8 cellular contexts compared by ENCODE assay signal in genomic region chr14:87745507-87746118, GRCh38.
A peak's percentile ranks its signal among the peaks of the same experiment; 100 is the strongest.
DNase-seq lines count a peak whose midpoint lies in the region; ATAC-seq and TF ChIP-seq lines count a peak whose summit lies in the region.

No MANE protein-coding gene starts in this region.

- no peak overlapping the region for H3K27ac Mint-ChIP-seq in MCF 10A (ENCODE audit: low read depth, unreplicated experiment)
- no peak overlapping the region for H3K27ac Mint-ChIP-seq in activated CD8-positive, alpha-beta T cell treated with anti-CD3 and anti-CD28 coated beads, Interleukin-2, amount 10 ng/mL, durations not matched to agents 7 days and 5 days
- no peak overlapping the region for H3K27ac Mint-ChIP-seq in stimulated activated effector memory CD8-positive, alpha-beta T cell treated with anti-CD3 and anti-CD28 coated beads, Interleukin-12 subunit alpha, Interleukin-12 subunit beta, amount 100 ng/mL, for 72 hours

- peaks cover 0 to 3% of the 10 kb centered on the region in 2 donors for H3K9me3 ChIP-seq in breast epithelium

- no peaks in the 10 kb centered on the region for H3K4me1 Mint-ChIP-seq in MCF 10A (ENCODE audit: insufficient read depth, unreplicated experiment)
- H3K4me1 Mint-ChIP-seq in activated CD8-positive, alpha-beta T cell treated with anti-CD3 and anti-CD28 coated beads, Interleukin-2, amount 10 ng/mL, durations not matched to agents 7 days and 5 days (ENCODE audit: low read depth) = no peaks in the 10 kb centered on the region
- no peaks in the 10 kb centered on the region for H3K4me1 Mint-ChIP-seq in stimulated activated effector memory CD8-positive, alpha-beta T cell treated with anti-CD3 and anti-CD28 coated beads, Interleukin-12 subunit alpha, Interleukin-12 subunit beta, amount 100 ng/mL, for 72 hours

- H3K4me3 ChIP-seq in breast epithelium = no peak overlapping the region

- H3K9me3 Mint-ChIP-seq in MCF 10A (ENCODE audit: unreplicated experiment) = peaks cover 8% of the 10 kb centered on the region
- no peaks in the 10 kb centered on the region for H3K9me3 Mint-ChIP-seq in activated CD8-positive, alpha-beta T cell treated with anti-CD3 and anti-CD28 coated beads, Interleukin-2, amount 10 ng/mL, durations not matched to agents 7 days and 5 days (ENCODE audit: insufficient read depth)
- peaks cover 2% of the 10 kb centered on the region for H3K9me3 Mint-ChIP-seq in stimulated activated effector memory CD8-positive, alpha-beta T cell treated with anti-CD3 and anti-CD28 coated beads, Interleukin-12 subunit alpha, Interleukin-12 subunit beta, amount 100 ng/mL, for 72 hours

- no TSS peak for BruUV-seq in MCF 10A (replicated peaks; lab: Mats Ljungman, UMichigan)

- intact Hi-C loops in MCF 10A (cut with micrococcal nuclease) = loop anchor here (1.0 kb wide), 1 partner anchor 151 kb away; no protein-coding TSS in a partner anchor
- intact Hi-C loops in breast epithelium (cut with DNase I; ENCODE audit: low total_unique reads) = no loop called here

- TF ChIP-seq CTCF in MCF 10A (IDR thresholded peaks at IDR 0.05; ENCODE audit: unreplicated experiment) (peak; percentile 61), breast epithelium (IDR thresholded peaks at IDR 0.05) (peak in 1 of 3 donors; percentile 15)

- no peaks in the 10 kb centered on the region for H3K27me3 ChIP-seq in breast epithelium

- no peaks in the 10 kb centered on the region for H3K27me3 Mint-ChIP-seq in MCF 10A (ENCODE audit: insufficient read depth, unreplicated experiment)
- no peaks in the 10 kb centered on the region for H3K27me3 Mint-ChIP-seq in activated CD8-positive, alpha-beta T cell treated with anti-CD3 and anti-CD28 coated beads, Interleukin-2, amount 10 ng/mL, durations not matched to agents 7 days and 5 days (ENCODE audit: low read depth)

- H3K4me1 ChIP-seq in breast epithelium = no peaks in the 10 kb centered on the region

- POLR2A ChIA-PET in MCF 10A (lab: Yijun Ruan, JAX) = interaction anchor here (1.1 to 1.2 kb wide), 3 partner anchors 60 to 154 kb away, joined by 3 to 4 read pairs (median 3); no protein-coding TSS in a partner anchor
- POLR2A ChIA-PET in activated CD8-positive, alpha-beta T cell treated with anti-CD3 and anti-CD28 coated beads, Interleukin-2, amount 10 ng/mL, durations not matched to agents 7 days and 5 days (lab: Charles Lee) = no interaction called here

- no peak for TF ChIP-seq POLR2A in breast epithelium (IDR thresholded peaks at IDR 0.05)

- peak; percentile 78 for ATAC-seq in GM21526 (IDR thresholded peaks at IDR 0.05; ENCODE audit: low FRiP score, unreplicated experiment)
- ATAC-seq in activated CD8-positive, alpha-beta T cell treated with anti-CD3 and anti-CD28 coated beads, Interleukin-2, amount 10 ng/mL, durations not matched to agents 7 days and 5 days = no peak
- ATAC-seq in stimulated activated effector memory CD8-positive, alpha-beta T cell treated with anti-CD3 and anti-CD28 coated beads, Interleukin-12 subunit alpha, Interleukin-12 subunit beta, amount 100 ng/mL, for 72 hours = no peak

- H3K36me3 Mint-ChIP-seq in MCF 10A (ENCODE audit: insufficient read depth, unreplicated experiment) = no peaks in the 10 kb centered on the region
- no peaks in the 10 kb centered on the region for H3K36me3 Mint-ChIP-seq in activated CD8-positive, alpha-beta T cell treated with anti-CD3 and anti-CD28 coated beads, Interleukin-2, amount 10 ng/mL, durations not matched to agents 7 days and 5 days (ENCODE audit: low read depth)
- H3K36me3 Mint-ChIP-seq in stimulated activated effector memory CD8-positive, alpha-beta T cell treated with anti-CD3 and anti-CD28 coated beads, Interleukin-12 subunit alpha, Interleukin-12 subunit beta, amount 100 ng/mL, for 72 hours = no peaks in the 10 kb centered on the region

- H3K4me3 Mint-ChIP-seq in MCF 10A (ENCODE audit: unreplicated experiment) = no peak overlapping the region
- no peak overlapping the region for H3K4me3 Mint-ChIP-seq in activated CD8-positive, alpha-beta T cell treated with anti-CD3 and anti-CD28 coated beads, Interleukin-2, amount 10 ng/mL, durations not matched to agents 7 days and 5 days
- no peak overlapping the region for H3K4me3 Mint-ChIP-seq in stimulated activated effector memory CD8-positive, alpha-beta T cell treated with anti-CD3 and anti-CD28 coated beads, Interleukin-12 subunit alpha, Interleukin-12 subunit beta, amount 100 ng/mL, for 72 hours

- CTCF ChIA-PET in MCF 10A (lab: Yijun Ruan, JAX) = interaction anchor here (0.6 to 4.8 kb wide), 36 partner anchors 8 to 1933 kb away, joined by 3 to 105 read pairs (median 4); no protein-coding TSS in a partner anchor
- CTCF ChIA-PET in activated CD8-positive, alpha-beta T cell treated with anti-CD3 and anti-CD28 coated beads, Interleukin-2, amount 10 ng/mL, durations not matched to agents 7 days and 5 days (lab: Charles Lee) = interaction anchor here (0.7 to 3.0 kb wide), 8 partner anchors 9 to 151 kb away, joined by 3 to 20 read pairs (median 4); no protein-coding TSS in a partner anchor

- H3K36me3 ChIP-seq in breast epithelium = no peaks in the 10 kb centered on the region

- DNase-seq in MCF 10A (ENCODE audit: unreplicated experiment) (peak; percentile 66), breast epithelium (ENCODE audit: low spot score in 2 of 2) (no peak), Kasumi-1 (lab: John Stamatoyannopoulos, UW) (peak; percentile 40 to 47), kidney tubule cell (ENCODE audit: low spot score) (peak; percentile 43), GM19240 (ENCODE audit: insufficient read length, low spot score) (no peak)
- DNase-seq in activated CD8-positive, alpha-beta T cell treated with anti-CD3 and anti-CD28 coated beads, Interleukin-2, amount 10 ng/mL, durations not matched to agents 7 days and 5 days = peak; percentile 22
- DNase-seq in stimulated activated effector memory CD8-positive, alpha-beta T cell treated with anti-CD3 and anti-CD28 coated beads, Interleukin-12 subunit alpha, Interleukin-12 subunit beta, amount 100 ng/mL, for 72 hours (ENCODE audit: low spot score in 2 of 2) = no peak

- H3K27ac ChIP-seq in breast epithelium = no peak overlapping the region

Comparison
In these comparisons a context has a peak if more than half of its experiments do, and no peak if none do; other contexts are left out.
1. DNase-seq: peak in MCF 10A (single experiment), Kasumi-1 (2 of 2), activated CD8-positive, alpha-beta T cell treated with anti-CD3 and anti-CD28 coated beads, Interleukin-2, amount 10 ng/mL, durations not matched to agents 7 days and 5 days (single experiment) and kidney tubule cell (single experiment); none in breast epithelium (0 of 2), stimulated activated effector memory CD8-positive, alpha-beta T cell treated with anti-CD3 and anti-CD28 coated beads, Interleukin-12 subunit alpha, Interleukin-12 subunit beta, amount 100 ng/mL, for 72 hours (0 of 2) and GM19240 (single experiment).